ENCODE assay signal across 8 cellular contexts in the genomic region with DNA sequence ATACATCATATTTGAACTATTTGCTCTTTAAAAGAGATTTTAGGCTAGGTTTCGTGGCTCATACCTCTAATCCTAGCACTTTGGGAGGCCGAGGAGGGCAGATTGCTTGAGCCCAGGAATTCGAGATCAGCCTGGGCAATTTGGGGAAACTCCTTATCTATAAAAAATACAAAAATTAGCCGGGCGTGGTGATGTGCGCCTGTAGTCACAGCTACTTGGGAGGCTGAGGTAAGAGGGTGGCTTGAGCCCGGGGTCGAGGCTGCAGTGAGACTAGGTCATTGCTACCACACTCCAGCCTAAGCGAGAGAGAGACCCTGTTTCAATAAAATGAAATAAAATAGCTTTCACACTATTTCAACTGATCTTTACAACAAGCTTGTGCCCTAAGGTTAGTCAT. TPM values are rescaled to one million over a fixed set of nuclear protein-coding genes. Genes with fewer than 3 reads are reported as not detected.
DNase-seq lines count a peak whose midpoint lies in the region; ATAC-seq and TF ChIP-seq lines count a peak whose summit lies in the region.

No MANE protein-coding gene starts in this region.

- TF ChIP-seq EP300 in suprapubic skin (IDR thresholded peaks at IDR 0.05) = no peak

- H3K36me3 Mint-ChIP-seq in activated naive CD8-positive, alpha-beta T cell treated with anti-CD3 and anti-CD28 coated beads, Interleukin-2, amount 10 ng/mL, durations not matched to agents 7 days and 5 days = peaks cover 2% of the 10 kb centered on the region

- H3K4me3 ChIP-seq in kidney epithelial cell (ENCODE audit: low read depth, low read length) (peak overlapping the region; percentile 78), suprapubic skin (peak overlapping the region; percentile 60)

- DNase-seq in activated CD4-positive, alpha-beta T cell treated with anti-CD3 and anti-CD28 coated beads for 48 hours = peak; percentile 10
- no peak for DNase-seq in activated CD4-positive, alpha-beta T cell treated with anti-CD3 and anti-CD28 coated beads, Interleukin-2, amount 50 U/mL, for 48 hours
- no peak for DNase-seq in activated naive CD8-positive, alpha-beta T cell treated with anti-CD3 and anti-CD28 coated beads, Interleukin-2, amount 10 ng/mL, durations not matched to agents 7 days and 5 days
- DNase-seq in kidney epithelial cell (ENCODE audit: low read depth) = no peak
- no peak for DNase-seq in suprapubic skin (ENCODE audit: low spot score in 2 of 2)
- DNase-seq in islet precursor cell = no peak
- DNase-seq in Ammon's horn (ENCODE audit: low spot score) = no peak

- H3K36me3 ChIP-seq in kidney epithelial cell (ENCODE audit: control insufficient read depth, insufficient read depth, low read length) (no peaks in the 10 kb centered on the region), suprapubic skin (peaks cover 3% of the 10 kb centered on the region)

- TF ChIP-seq POLR2A in suprapubic skin (IDR thresholded peaks at IDR 0.05) = no peak

- peaks cover 28% of the 10 kb centered on the region for H3K4me1 Mint-ChIP-seq in activated naive CD8-positive, alpha-beta T cell treated with anti-CD3 and anti-CD28 coated beads, Interleukin-2, amount 10 ng/mL, durations not matched to agents 7 days and 5 days

- peak overlapping the region; percentile 77 for H3K27ac ChIP-seq in suprapubic skin

- TF ChIP-seq CTCF in kidney epithelial cell (IDR thresholded peaks at IDR 0.05; ENCODE audit: insufficient read depth, low read length, poor library complexity, severe bottlenecking) = no peak
- TF ChIP-seq CTCF in suprapubic skin (IDR thresholded peaks at IDR 0.05) = no peak

- H3K4me1 ChIP-seq in suprapubic skin = peaks cover 56% of the 10 kb centered on the region

- no peaks in the 10 kb centered on the region for H3K27me3 Mint-ChIP-seq in activated naive CD8-positive, alpha-beta T cell treated with anti-CD3 and anti-CD28 coated beads, Interleukin-2, amount 10 ng/mL, durations not matched to agents 7 days and 5 days

- H3K27ac Mint-ChIP-seq in activated naive CD8-positive, alpha-beta T cell treated with anti-CD3 and anti-CD28 coated beads, Interleukin-2, amount 10 ng/mL, durations not matched to agents 7 days and 5 days = peak overlapping the region; percentile 95

- POLR2A ChIA-PET in activated naive CD8-positive, alpha-beta T cell treated with anti-CD3 and anti-CD28 coated beads, Interleukin-2, amount 10 ng/mL, durations not matched to agents 7 days and 5 days (lab: Charles Lee) = no interaction called here

- peak overlapping the region; percentile 97 for H3K4me3 Mint-ChIP-seq in activated naive CD8-positive, alpha-beta T cell treated with anti-CD3 and anti-CD28 coated beads, Interleukin-2, amount 10 ng/mL, durations not matched to agents 7 days and 5 days

- ATAC-seq in activated naive CD8-positive, alpha-beta T cell treated with anti-CD3 and anti-CD28 coated beads, Interleukin-2, amount 10 ng/mL, durations not matched to agents 7 days and 5 days (ENCODE audit: low read depth) = no peak
- ATAC-seq in HG03135 (IDR thresholded peaks at IDR 0.05; ENCODE audit: unreplicated experiment) = no peak

- no peaks in the 10 kb centered on the region for H3K9me3 Mint-ChIP-seq in activated naive CD8-positive, alpha-beta T cell treated with anti-CD3 and anti-CD28 coated beads, Interleukin-2, amount 10 ng/mL, durations not matched to agents 7 days and 5 days

- H3K9me3 ChIP-seq in suprapubic skin = no peaks in the 10 kb centered on the region

- H3K27me3 ChIP-seq in kidney epithelial cell (ENCODE audit: control insufficient read depth, insufficient read depth, low read length) = no peaks in the 10 kb centered on the region
- H3K27me3 ChIP-seq in suprapubic skin = no peaks in the 10 kb centered on the region

- WGBS in suprapubic skin = 85% methylated on average over 9 of the region's 9 CpGs

RNA-seq across cellular contexts. Expression of a gene that starts 0.5 kb away (rescaled TPM):
- total RNA-seq in activated naive CD8-positive, alpha-beta T cell treated with anti-CD3 and anti-CD28 coated beads, Interleukin-2, amount 10 ng/mL, durations not matched to agents 7 days and 5 days = 10 to 100 TPM; 50.0 to 52.4 TPM
- total RNA-seq in kidney epithelial cell = 24.5 and 26.8 TPM in 2 replicates
- 10 to 100 TPM; 12.2 to 30.2 (median 21.7) TPM for total RNA-seq in suprapubic skin

RNA-seq across cellular contexts. Expression of a gene that starts 2.4 kb away (rescaled TPM):
- 10 to 100 TPM; 13.8 to 15.7 TPM for total RNA-seq in activated naive CD8-positive, alpha-beta T cell treated with anti-CD3 and anti-CD28 coated beads, Interleukin-2, amount 10 ng/mL, durations not matched to agents 7 days and 5 days
- total RNA-seq in kidney epithelial cell = 14.7 and 16.3 TPM in 2 replicates
- total RNA-seq in suprapubic skin = 10 to 100 TPM; 14.7 to 26.8 (median 17.9) TPM
